8 cellular contexts compared by ENCODE assay signal in genomic region chr1:112501810-112502641, GRCh38. TPM values are rescaled to one million over a fixed set of nuclear protein-coding genes. Genes with fewer than 3 reads are reported as not detected.
A peak's percentile ranks its signal among the peaks of the same experiment; 100 is the strongest.
DNase-seq lines count a peak whose midpoint lies in the region; ATAC-seq and TF ChIP-seq lines count a peak whose summit lies in the region.

No MANE protein-coding gene starts in this region.

- ATAC-seq in GM19452 (IDR thresholded peaks at IDR 0.05; ENCODE audit: unreplicated experiment), result peak; percentile 58
- peak; percentile 86 for ATAC-seq in left colon
- no peak for ATAC-seq in GM21515 (IDR thresholded peaks at IDR 0.05; ENCODE audit: unreplicated experiment)

- H3K4me3 ChIP-seq in AG09309 (ENCODE audit: control insufficient read depth, low read depth, low read length), result peak overlapping the region; percentile 61

- no peak for DNase-seq in AG09309 (ENCODE audit: low read depth)
- DNase-seq in NCI-H2107 treated with DMSO at 0.1 percent for 48 hours (lab: John Stamatoyannopoulos, UW; ENCODE audit: unreplicated experiment), result peak; percentile 51
- peak; percentile 66 for DNase-seq in activated CD4-positive, alpha-beta T cell treated with anti-CD3 and anti-CD28 coated beads for 48 hours
- peak; percentile 63 for DNase-seq in dedifferentiated amniotic fluid mesenchymal stem cell (ENCODE audit: extremely low spot score)
- DNase-seq in left colon, result peak; percentile 69 to 82
- peak; percentile 47 to 49 for DNase-seq in stimulated activated CD4-positive, alpha-beta T cell treated with anti-CD3 and anti-CD28 coated beads, Interleukin-1b, Interleukin-23, amount 100 ng/mL, for 4 hours (ENCODE audit: low read depth in 2 of 2)

- peak; percentile 95 for TF ChIP-seq CTCF in AG09309 (IDR thresholded peaks at IDR 0.05; ENCODE audit: control insufficient read depth, insufficient read depth, low read depth, low read length, missing control alignments)

- intact Hi-C loops in left colon (cut with DNase I, micrococcal nuclease), result loop anchor here in 1 of 2 donors (10.0 kb wide), 1 partner anchor 203 kb away; the partner anchor contains the start of gene RHOC

RNA-seq across cellular contexts. Expression of gene WNT2B, which starts 6.7 kb away (rescaled TPM):
- total RNA-seq in left colon, result 1 to 10 TPM; 7.1 to 8.8 TPM
